In the genomic region with DNA sequence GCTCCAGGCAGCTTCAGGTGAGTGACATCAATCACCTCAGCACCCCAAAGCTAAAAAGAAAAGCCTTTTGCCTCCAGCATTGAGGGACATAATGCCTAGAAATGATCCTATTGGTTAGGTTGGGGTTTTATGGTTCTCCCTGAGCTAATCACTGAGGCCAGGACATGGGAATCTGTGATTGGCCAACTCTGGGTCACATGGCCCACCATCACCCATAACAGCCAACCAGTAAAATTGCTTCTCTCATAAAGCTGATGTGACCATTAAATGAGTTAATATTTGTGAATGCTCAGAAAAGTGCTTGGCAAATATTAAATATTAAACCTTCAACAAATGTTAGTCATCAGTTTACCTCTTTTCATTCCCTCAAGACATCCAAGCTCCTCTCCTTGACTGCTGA, we compare ENCODE assay signal across 20 cellular contexts.
DNase-seq lines count a peak whose midpoint lies in the region; ATAC-seq, FAIRE-seq and TF ChIP-seq lines count a peak whose summit lies in the region.
"Had no signal": no experiment of that assay in that cellular context is flagged by ENCODE, and none has a peak within 500 bp of the region (broad histone marks: within the 10 kb centered on the region; RNA-seq: fewer than 3 reads in every experiment).

No MANE protein-coding gene starts in this region.

- DNase-seq in A549 (ENCODE audit: low read depth in 1 of 2, low spot score in 1 of 2) (no peak), NAMALWA (ENCODE audit: low spot score) (peak; percentile 5), WTC11 (ENCODE audit: low spot score) (no peak), iris pigment epithelial cell (ENCODE audit: low read depth) (peak; percentile 2), T1000 (lab: John Stamatoyannopoulos, UW) (no peak), T-helper 1 cell (no peak), NCI-H2196 (lab: John Stamatoyannopoulos, UW; ENCODE audit: unreplicated experiment) (no peak)
- DNase-seq: 8988T; C1 segment of cervical spinal cord; Calu3; CD4-positive, alpha-beta memory T cell; COR-L47; DMS53; DMS79 treated with DMSO at 0.1 percent for 48 hours; GF-D8; H9; HFFc6 had no signal

- H3K4me1 Mint-ChIP-seq in WTC11 = no peaks in the 10 kb centered on the region
- H3K4me1 Mint-ChIP-seq: CD4-positive, alpha-beta memory T cell; GM23338 had no signal

- H3K4me2 ChIP-seq in A549 = no peak overlapping the region
- H3K4me2 ChIP-seq: GM23338 had no signal

- no peak for TF ChIP-seq POLR2A in A549 (IDR thresholded peaks at IDR 0.05; ENCODE audit: low read length)

- peaks cover 7% of the 10 kb centered on the region; the same call in 1 of the 3 replicates for H3K9me3 ChIP-seq in A549

- CTCF ChIA-PET in A549 (lab: Yijun Ruan, JAX) = interaction anchor here (1.0 to 6.0 kb wide), 14 partner anchors 8 to 1323 kb away, joined by 3 to 59 read pairs (median 9); no protein-coding TSS in a partner anchor
- CTCF ChIA-PET in WTC11 (lab: Charles Lee) = interaction anchor here (1.0 to 2.8 kb wide), 7 partner anchors 13 to 643 kb away, joined by 3 to 19 read pairs (median 4); no protein-coding TSS in a partner anchor

- peak overlapping the region; percentile 72 to 75 for H3K27ac ChIP-seq in A549

- H3K4me3 Mint-ChIP-seq in WTC11 = no peak overlapping the region
- H3K4me3 Mint-ChIP-seq: CD4-positive, alpha-beta memory T cell; GM23338; H9; HFFc6 had no signal

- TF ChIP-seq CTCF in A549 (IDR thresholded peaks at IDR 0.05) = no peak
- no peak for TF ChIP-seq CTCF in WTC11 (IDR thresholded peaks at IDR 0.05)

- no peak for TF ChIP-seq EP300 in A549 (IDR thresholded peaks at IDR 0.05)

- H3K4me1 ChIP-seq in A549 = peaks cover 40% of the 10 kb centered on the region

- no peak overlapping the region for H3K4me3 ChIP-seq in A549
- H3K4me3 ChIP-seq: GM23338 had no signal

- ATAC-seq in A549 (no peak), WTC11 (no peak), GM18498 (IDR thresholded peaks at IDR 0.05; ENCODE audit: unreplicated experiment) (no peak)
- ATAC-seq: GM23338 had no signal

- no peak for FAIRE-seq in A549 (lab: Jason Lieb, UNC)
- FAIRE-seq: GM12891 had no signal

- H3K27ac Mint-ChIP-seq in WTC11 = no peak overlapping the region
- H3K27ac Mint-ChIP-seq: CD4-positive, alpha-beta memory T cell; GM23338; H9; HFFc6 had no signal

- peaks cover 3% of the 10 kb centered on the region; the same call in 1 of the 2 replicates for H3K27me3 Mint-ChIP-seq in WTC11 (ENCODE audit: low read depth)

- no peak for TF ChIP-seq RAD21 in A549 (conservative IDR thresholded peaks at IDR 0.05 in 1 of 2, IDR thresholded peaks at IDR 0.05 in 1 of 2)

- POLR2A ChIA-PET in A549 (lab: Yijun Ruan, JAX) = no interaction called here
- POLR2A ChIA-PET in WTC11 (lab: Charles Lee) = no interaction called here

- H3K9me3 Mint-ChIP-seq in WTC11 = peaks cover 5% of the 10 kb centered on the region
- H3K9me3 Mint-ChIP-seq: GM23338, H9, HFFc6 had no signal

- H3K36me3 Mint-ChIP-seq in WTC11 = no peaks in the 10 kb centered on the region
- H3K36me3 Mint-ChIP-seq: CD4-positive, alpha-beta memory T cell had no signal

TF ChIP-seq in A549, 52 proteins besides CTCF, POLR2A, EP300 and RAD21:
- no peak for TF ChIP-seq MYC (IDR thresholded peaks at IDR 0.05; ENCODE audit: borderline replicate concordance, low read length)
- TF ChIP-seq KDM1A (IDR thresholded peaks at IDR 0.05; ENCODE audit: low read depth) = no peak
- TF ChIP-seq HOXB5 (CRISPR knock-in tag; IDR thresholded peaks at IDR 0.05) = no peak
- no peak for TF ChIP-seq NPAS2 (CRISPR knock-in tag; IDR thresholded peaks at IDR 0.05; ENCODE audit: borderline replicate concordance)
- TF ChIP-seq, protein P1, sequence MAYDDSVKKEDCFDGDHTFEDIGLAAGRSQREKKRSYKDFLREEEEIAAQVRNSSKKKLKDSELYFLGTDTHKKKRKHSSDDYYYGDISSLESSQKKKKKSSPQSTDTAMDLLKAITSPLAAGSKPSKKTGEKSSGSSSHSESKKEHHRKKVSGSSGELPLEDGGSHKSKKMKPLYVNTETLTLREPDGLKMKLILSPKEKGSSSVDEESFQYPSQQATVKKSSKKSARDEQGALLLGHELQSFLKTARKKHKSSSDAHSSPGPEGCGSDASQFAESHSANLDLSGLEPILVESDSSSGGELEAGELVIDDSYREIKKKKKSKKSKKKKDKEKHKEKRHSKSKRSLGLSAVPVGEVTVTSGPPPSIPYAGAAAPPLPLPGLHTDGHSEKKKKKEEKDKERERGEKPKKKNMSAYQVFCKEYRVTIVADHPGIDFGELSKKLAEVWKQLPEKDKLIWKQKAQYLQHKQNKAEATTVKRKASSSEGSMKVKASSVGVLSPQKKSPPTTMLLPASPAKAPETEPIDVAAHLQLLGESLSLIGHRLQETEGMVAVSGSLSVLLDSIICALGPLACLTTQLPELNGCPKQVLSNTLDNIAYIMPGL (CRISPR knock-in tag; IDR thresholded peaks at IDR 0.05; ENCODE audit: borderline replicate concordance) = no peak
- no peak for TF ChIP-seq ZSCAN20 (CRISPR knock-in tag; IDR thresholded peaks at IDR 0.05)
- no peak for TF ChIP-seq KDM5A (IDR thresholded peaks at IDR 0.05)

TF ChIP-seq in WTC11, 78 proteins besides CTCF, POLR2A, EP300 and RAD21:
- peak; percentile 62 for TF ChIP-seq USF2 (CRISPR knock-in tag; IDR thresholded peaks at IDR 0.05)
- TF ChIP-seq, protein P2, sequence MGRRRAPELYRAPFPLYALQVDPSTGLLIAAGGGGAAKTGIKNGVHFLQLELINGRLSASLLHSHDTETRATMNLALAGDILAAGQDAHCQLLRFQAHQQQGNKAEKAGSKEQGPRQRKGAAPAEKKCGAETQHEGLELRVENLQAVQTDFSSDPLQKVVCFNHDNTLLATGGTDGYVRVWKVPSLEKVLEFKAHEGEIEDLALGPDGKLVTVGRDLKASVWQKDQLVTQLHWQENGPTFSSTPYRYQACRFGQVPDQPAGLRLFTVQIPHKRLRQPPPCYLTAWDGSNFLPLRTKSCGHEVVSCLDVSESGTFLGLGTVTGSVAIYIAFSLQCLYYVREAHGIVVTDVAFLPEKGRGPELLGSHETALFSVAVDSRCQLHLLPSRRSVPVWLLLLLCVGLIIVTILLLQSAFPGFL (CRISPR knock-in tag; IDR thresholded peaks at IDR 0.05; ENCODE audit: borderline replicate concordance) = no peak

Comparison
In these comparisons a context has a peak if more than half of its experiments do, and no peak if none do; other contexts are left out.
1. DNase-seq: peak in NAMALWA (single experiment) and iris pigment epithelial cell (single experiment); none in A549 (0 of 2), WTC11 (single experiment), T1000 (single experiment), T-helper 1 cell (0 of 5) and NCI-H2196 (single experiment).
2. Of the 8 proteins assayed by ChIP-seq in both WTC11 and A549: peak only in WTC11: USF2; only in A549: none; in both: none; in neither: 7.